In genomic region chr17:14784997-14785696, GRCh38 we compare ENCODE assay signal across 11 cellular contexts.
DNase-seq lines count a peak whose midpoint lies in the region; ATAC-seq and TF ChIP-seq lines count a peak whose summit lies in the region.
"Had no signal": no experiment of that assay in that cellular context is flagged by ENCODE, and none has a peak within 500 bp of the region (broad histone marks: within the 10 kb centered on the region; RNA-seq: fewer than 3 reads in every experiment).

No MANE protein-coding gene starts in this region.

- peaks cover 35% of the 10 kb centered on the region for H3K4me1 ChIP-seq in BLaER1
- H3K4me1 ChIP-seq in MM.1S (ENCODE audit: low read length), result no peaks in the 10 kb centered on the region
- H3K4me1 ChIP-seq in endodermal cell (ENCODE audit: control insufficient read depth, insufficient read depth, low read length), result peaks cover 2% of the 10 kb centered on the region

- H4K20me1 ChIP-seq in BLaER1, result no peaks in the 10 kb centered on the region
- no peaks in the 10 kb centered on the region for H4K20me1 ChIP-seq in MM.1S (ENCODE audit: insufficient read depth, low read length)

- no peaks in the 10 kb centered on the region for H3K36me3 ChIP-seq in BLaER1
- H3K36me3 ChIP-seq in MM.1S (replicated peaks; ENCODE audit: insufficient read depth, low read length), result no peaks in the 10 kb centered on the region
- H3K36me3 ChIP-seq in endodermal cell (ENCODE audit: control insufficient read depth, insufficient read depth, low read length), result no peaks in the 10 kb centered on the region
- H3K36me3 ChIP-seq: cardiac muscle cell had no signal

- no peaks in the 10 kb centered on the region for H3K27me3 ChIP-seq in BLaER1
- H3K27me3 ChIP-seq in MM.1S (replicated peaks; ENCODE audit: insufficient read depth, low read length), result no peaks in the 10 kb centered on the region
- no peaks in the 10 kb centered on the region for H3K27me3 ChIP-seq in endodermal cell (ENCODE audit: control insufficient read depth, insufficient read depth, low read length, poor library complexity, severe bottlenecking)
- peaks cover 0 to 26% (median 3%) of the 10 kb centered on the region in 45 donors for H3K27me3 ChIP-seq in dorsolateral prefrontal cortex
- H3K27me3 ChIP-seq: cardiac muscle cell had no signal

- H3K27ac Mint-ChIP-seq in endodermal cell, result no peak overlapping the region
- H3K27ac Mint-ChIP-seq: CD14-positive monocyte had no signal

- H3K9ac ChIP-seq in BLaER1, result no peak overlapping the region
- no peak overlapping the region for H3K9ac ChIP-seq in MM.1S (ENCODE audit: low read length)
- no peak overlapping the region for H3K9ac ChIP-seq in endodermal cell (ENCODE audit: extremely low read depth, low read length, poor library complexity, severe bottlenecking)

- peaks cover 8% of the 10 kb centered on the region for H3K4me1 Mint-ChIP-seq in endodermal cell

- DNase-seq in MM.1S (peak; percentile 15), endodermal cell (peak; percentile 85), C1 segment of cervical spinal cord (lab: John Stamatoyannopoulos, UW) (no peak), dorsolateral prefrontal cortex (no peak)

- TF ChIP-seq CTCF in MM.1S (IDR thresholded peaks at IDR 0.05; ENCODE audit: low read length), result no peak
- peak; percentile 72 for TF ChIP-seq CTCF in endodermal cell (conservative IDR thresholded peaks at IDR 0.05)
- TF ChIP-seq CTCF in dorsolateral prefrontal cortex (IDR thresholded peaks at IDR 0.05 in 54 of 56, conservative IDR thresholded peaks at IDR 0.05 in 2 of 56; ENCODE audit: low read depth in 1 of 56, partially characterized antibody in 56 of 56), result no peak

- H3K79me2 ChIP-seq in MM.1S (ENCODE audit: low read length), result no peaks in the 10 kb centered on the region

- ATAC-seq in GM19395 (IDR thresholded peaks at IDR 0.05; ENCODE audit: unreplicated experiment) (peak; percentile 88), HG03378 (IDR thresholded peaks at IDR 0.05; ENCODE audit: unreplicated experiment) (no peak), HG02623 (IDR thresholded peaks at IDR 0.05; ENCODE audit: unreplicated experiment) (no peak)
- ATAC-seq: sciatic nerve had no signal

- H3K9me3 ChIP-seq in BLaER1 (peaks cover 18% of the 10 kb centered on the region), MM.1S (replicated peaks; ENCODE audit: insufficient read depth, low read length) (no peaks in the 10 kb centered on the region), endodermal cell (ENCODE audit: control insufficient read depth, low read length) (peaks cover 6% of the 10 kb centered on the region)

- no peak overlapping the region for H3K4me3 ChIP-seq in BLaER1
- no peak overlapping the region for H3K4me3 ChIP-seq in MM.1S (ENCODE audit: low read length)
- H3K4me3 ChIP-seq in endodermal cell (ENCODE audit: low read length), result no peak overlapping the region
- no peak overlapping the region for H3K4me3 ChIP-seq in dorsolateral prefrontal cortex
- H3K4me3 ChIP-seq: cardiac muscle cell had no signal

- H3K27ac ChIP-seq in BLaER1 (no peak overlapping the region; the same call in 1 of the 2 replicates), MM.1S (ENCODE audit: low read length) (no peak overlapping the region), endodermal cell (ENCODE audit: low read depth, low read length) (no peak overlapping the region), dorsolateral prefrontal cortex (no peak overlapping the region)
- H3K27ac ChIP-seq: cardiac muscle cell had no signal

- H3K27me3 Mint-ChIP-seq in endodermal cell (ENCODE audit: insufficient read depth), result peaks cover 5% of the 10 kb centered on the region

- H3K4me2 ChIP-seq in BLaER1 (peak overlapping the region; percentile 46), MM.1S (ENCODE audit: low read depth, low read length) (no peak overlapping the region)

- H3K4me3 Mint-ChIP-seq in endodermal cell, result no peak overlapping the region
- H3K4me3 Mint-ChIP-seq: CD14-positive monocyte had no signal

- H3F3A ChIP-seq in MM.1S (ENCODE audit: insufficient read depth, low read length), result no peaks in the 10 kb centered on the region

- WGBS in endodermal cell (ENCODE audit: insufficient coverage in 1 of 2, insufficient read length in 1 of 2), 2 experiments, result 79 to 80% methylated on average over 5 of the region's 5 CpGs

- H3K9me3 Mint-ChIP-seq in endodermal cell, result peaks cover 10% of the 10 kb centered on the region

- no peaks in the 10 kb centered on the region for H3K36me3 Mint-ChIP-seq in endodermal cell (ENCODE audit: low read depth)
- H3K36me3 Mint-ChIP-seq: CD14-positive monocyte had no signal

- intact Hi-C loops in dorsolateral prefrontal cortex (cut with DNase I), result no loop called here

- no peak overlapping the region for H2AFZ ChIP-seq in MM.1S (ENCODE audit: low read length)

- no peaks in the 10 kb centered on the region for H3K9me2 ChIP-seq in MM.1S (replicated peaks; ENCODE audit: insufficient read depth, low read length)

Comparison
In these comparisons a context has a peak if more than half of its experiments do, and no peak if none do; other contexts are left out.
1. DNase-seq: peak in MM.1S (single experiment) and endodermal cell (single experiment); none in C1 segment of cervical spinal cord (0 of 14) and dorsolateral prefrontal cortex (0 of 10).